8 cellular contexts compared by ENCODE assay signal in the genomic region with DNA sequence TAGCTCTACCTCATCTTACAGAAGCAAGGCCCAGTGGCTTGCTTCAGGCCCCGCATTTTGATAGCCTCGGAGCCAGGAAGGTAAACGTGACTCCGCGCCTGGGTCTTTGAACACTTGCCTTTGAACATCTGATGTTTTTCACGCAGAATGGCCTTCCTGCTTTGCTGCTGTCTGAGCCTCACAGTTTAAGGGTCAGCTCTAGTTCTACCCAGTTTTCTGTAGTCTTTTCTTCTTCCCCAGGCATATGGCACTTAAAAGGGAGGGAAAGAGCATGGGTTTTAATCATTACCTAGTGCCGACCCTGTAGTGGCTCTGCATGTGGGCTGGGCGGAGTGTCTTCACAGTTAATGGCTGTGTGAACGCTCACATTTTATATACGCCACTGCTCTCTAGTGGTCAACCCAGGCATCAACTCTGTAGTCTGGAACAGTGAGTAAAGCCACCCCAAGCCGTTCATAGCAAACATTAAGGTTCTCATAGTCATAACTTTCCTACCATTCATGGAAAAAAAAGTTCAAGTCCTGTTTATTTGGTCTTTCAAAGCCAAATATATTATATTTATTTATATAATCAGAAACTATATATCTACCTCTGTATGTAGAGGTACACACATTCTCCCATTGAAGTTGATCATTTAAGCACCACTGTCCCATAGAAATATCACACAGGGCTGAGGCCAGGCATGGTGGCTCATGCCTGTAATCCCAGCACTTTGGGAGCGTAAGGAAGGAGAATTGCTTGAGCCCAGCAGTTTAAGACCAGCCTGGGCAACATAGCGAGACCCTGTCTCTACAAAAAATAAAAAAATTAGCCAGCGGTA.
DNase-seq lines count a peak whose midpoint lies in the region; ATAC-seq, FAIRE-seq and TF ChIP-seq lines count a peak whose summit lies in the region.

No MANE protein-coding gene starts in this region.

- H4K20me1 ChIP-seq in hepatocyte (ENCODE audit: insufficient read depth, poor library complexity, severe bottlenecking) = no peaks in the 10 kb centered on the region

- no peak overlapping the region for H3K4me3 ChIP-seq in hepatocyte
- H3K4me3 ChIP-seq in skeletal muscle satellite cell (ENCODE audit: low read length) = no peak overlapping the region

- 45% methylated on average over 14 of the region's 14 CpGs for WGBS in hepatocyte (ENCODE audit: low lambda C conversion rate, missing lambda C conversion rate)

- H3K79me2 ChIP-seq in hepatocyte = no peaks in the 10 kb centered on the region

- peak; percentile 80 for FAIRE-seq in A204.1 (lab: Jason Lieb, UNC)

- no peak for TF ChIP-seq POLR2A in GM18505 (IDR thresholded peaks at IDR 0.05; ENCODE audit: borderline replicate concordance, extremely low read depth, insufficient read depth, insufficient read length)

- H3K9ac ChIP-seq in skeletal muscle satellite cell (ENCODE audit: low read depth, low read length) = no peak overlapping the region

- DNase-seq in NCI-H1694 treated with DMSO at 0.1 percent for 48 hours (lab: John Stamatoyannopoulos, UW) = peak; percentile 93
- peak; percentile 30 to 78 (median 59) for DNase-seq in T-helper 1 cell
- peak in 43 of 58 donors; percentile 4 to 73 (median 34) for DNase-seq in anterior cingulate cortex (lab: John Stamatoyannopoulos, UW)
- DNase-seq in hepatocyte (ENCODE audit: low spot score) = peak; percentile 86

- H3K27me3 ChIP-seq in hepatocyte = no peaks in the 10 kb centered on the region
- peaks cover 9% of the 10 kb centered on the region for H3K27me3 ChIP-seq in skeletal muscle satellite cell (ENCODE audit: control insufficient read depth, insufficient read depth, low read length)

- ATAC-seq in GM18505 (IDR thresholded peaks at IDR 0.05; ENCODE audit: unreplicated experiment) = peak; percentile 87
- ATAC-seq in HG02938 (IDR thresholded peaks at IDR 0.05; ENCODE audit: unreplicated experiment) = peak; percentile 85

- peak overlapping the region; percentile 56 for H3K4me2 ChIP-seq in hepatocyte
- peak overlapping the region; percentile 57 for H3K4me2 ChIP-seq in skeletal muscle satellite cell (ENCODE audit: low read length)

- H3K9me2 ChIP-seq in hepatocyte (replicated peaks; ENCODE audit: insufficient read depth) = no peaks in the 10 kb centered on the region

- H3K36me3 ChIP-seq in hepatocyte (replicated peaks; ENCODE audit: insufficient read depth, low read depth) (no peaks in the 10 kb centered on the region), skeletal muscle satellite cell (ENCODE audit: insufficient read depth, low read length) (no peaks in the 10 kb centered on the region)

- H3K27ac ChIP-seq in hepatocyte = no peak overlapping the region

- no peak overlapping the region for H2AFZ ChIP-seq in hepatocyte

- no peaks in the 10 kb centered on the region for H3K4me1 ChIP-seq in hepatocyte (ENCODE audit: insufficient read depth)
- H3K4me1 ChIP-seq in skeletal muscle satellite cell (ENCODE audit: control insufficient read depth, insufficient read depth, low read length) = peaks cover 2% of the 10 kb centered on the region

- H3K9me3 ChIP-seq in hepatocyte (ENCODE audit: low read depth) (peaks cover 5% of the 10 kb centered on the region), skeletal muscle satellite cell (replicated peaks; ENCODE audit: low read length) (peaks cover 4% of the 10 kb centered on the region)

- TF ChIP-seq CTCF in hepatocyte (IDR thresholded peaks at IDR 0.05; ENCODE audit: poor library complexity) = peak; percentile 88

Comparison
In these comparisons a context has a peak if more than half of its experiments do, and no peak if none do; other contexts are left out.
1. DNase-seq: peak in every context shown above with its lines; median percentile 93 in NCI-H1694 treated with DMSO at 0.1 percent for 48 hours; 86 in hepatocyte; 59 in T-helper 1 cell; 34 in anterior cingulate cortex.